9 cellular contexts compared by ENCODE assay signal in the genomic region with DNA sequence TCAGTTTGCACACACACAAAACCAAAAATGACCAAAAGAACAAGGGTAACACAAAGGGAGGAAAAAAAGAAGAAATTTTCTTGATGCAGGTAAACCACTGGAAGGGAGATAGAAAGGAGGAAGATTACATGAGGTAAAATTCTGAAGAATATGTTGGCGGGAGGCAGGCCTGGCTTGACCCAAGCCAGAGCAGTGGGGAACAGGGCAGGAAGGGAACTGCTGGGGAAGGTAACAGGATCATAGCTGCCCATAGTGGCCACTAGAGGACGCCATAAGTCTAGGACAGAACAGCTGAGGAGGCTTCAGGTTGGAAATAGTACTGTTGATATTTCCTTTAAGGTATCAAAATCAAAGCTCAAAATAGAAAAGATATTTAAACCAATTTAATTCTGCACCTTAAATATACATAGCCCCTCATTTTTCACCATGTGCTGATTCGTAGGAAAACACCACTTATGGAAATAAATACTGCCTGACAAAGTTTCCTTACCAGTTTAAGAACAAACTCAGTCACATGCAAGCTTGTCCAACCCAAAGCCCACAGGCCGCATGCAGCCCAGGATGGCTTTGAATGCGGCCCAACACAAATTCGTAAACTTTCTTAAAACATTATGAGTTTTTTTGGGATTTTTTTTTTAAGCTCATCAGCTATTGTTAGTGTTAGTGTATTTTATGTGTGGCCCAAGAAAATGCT. TPM values are rescaled to one million over a fixed set of nuclear protein-coding genes. Genes with fewer than 3 reads are reported as not detected.
DNase-seq lines count a peak whose midpoint lies in the region; TF ChIP-seq lines count a peak whose summit lies in the region.
"Had no signal": no experiment of that assay in that cellular context is flagged by ENCODE, and none has a peak within 500 bp of the region (broad histone marks: within the 10 kb centered on the region; RNA-seq: fewer than 3 reads in every experiment).

No MANE protein-coding gene starts in this region.

- H3K9me3 Mint-ChIP-seq in Caco-2 (ENCODE audit: unreplicated experiment) (no peaks in the 10 kb centered on the region), progenitor cell of endocrine pancreas (ENCODE audit: low read depth) (no peaks in the 10 kb centered on the region)
- no peaks in the 10 kb centered on the region for H3K9me3 Mint-ChIP-seq in activated T-helper 1 cell treated with anti-CD3 and anti-CD28 coated beads, Interleukin-12 subunit alpha, Interleukin-12 subunit beta, Interleukin-2, Interleukin-4 antibody, amounts not matched to agents 30 ng/mL and 10 ng/mL and 1 ng/mL, durations not matched to agents 14 hours and 24 hours and 36 hours

- peak overlapping the region; percentile 27 for H3K27ac ChIP-seq in HUES48 (ENCODE audit: low read depth, low read length)
- peak overlapping the region; percentile 72 for H3K27ac ChIP-seq in OCI-LY1 (ENCODE audit: low read depth, low read length, poor library complexity, severe bottlenecking)
- H3K27ac ChIP-seq: SK-N-MC had no signal

- TF ChIP-seq CTCF in Caco-2 (IDR thresholded peaks at IDR 0.05; ENCODE audit: insufficient read depth in 1 of 2, low read depth in 1 of 2, low read length in 1 of 2, severe bottlenecking in 1 of 2, unreplicated experiment in 1 of 2) (peak; percentile 79 to 97), GM20000 (IDR thresholded peaks at IDR 0.05; ENCODE audit: extremely low read depth, missing control alignments) (peak; percentile 87), OCI-LY1 (IDR thresholded peaks at IDR 0.05; ENCODE audit: low read length) (peak; percentile 97), progenitor cell of endocrine pancreas (IDR thresholded peaks at IDR 0.05; ENCODE audit: unreplicated experiment) (peak; percentile 91)

- H3K9me2 ChIP-seq in OCI-LY1 (ENCODE audit: low read depth, low read length): no peaks in the 10 kb centered on the region

- H3K27ac Mint-ChIP-seq in Caco-2 (ENCODE audit: unreplicated experiment) (no peak overlapping the region), progenitor cell of endocrine pancreas (no peak overlapping the region)
- H3K27ac Mint-ChIP-seq in activated T-helper 1 cell treated with anti-CD3 and anti-CD28 coated beads, Interleukin-12 subunit alpha, Interleukin-12 subunit beta, Interleukin-2, Interleukin-4 antibody, amounts not matched to agents 30 ng/mL and 10 ng/mL and 1 ng/mL, durations not matched to agents 14 hours and 24 hours and 36 hours: no peak overlapping the region

- H4K20me1 ChIP-seq in OCI-LY1 (ENCODE audit: insufficient read depth, low read length): no peaks in the 10 kb centered on the region

- H3K27me3 Mint-ChIP-seq in Caco-2 (ENCODE audit: insufficient read depth, unreplicated experiment): no peaks in the 10 kb centered on the region
- H3K27me3 Mint-ChIP-seq in activated T-helper 1 cell treated with anti-CD3 and anti-CD28 coated beads, Interleukin-12 subunit alpha, Interleukin-12 subunit beta, Interleukin-2, Interleukin-4 antibody, amounts not matched to agents 30 ng/mL and 10 ng/mL and 1 ng/mL, durations not matched to agents 14 hours and 24 hours and 36 hours (ENCODE audit: insufficient read depth): no peaks in the 10 kb centered on the region
- H3K27me3 Mint-ChIP-seq in progenitor cell of endocrine pancreas: no peaks in the 10 kb centered on the region

- no peak overlapping the region for H2AFZ ChIP-seq in OCI-LY1 (ENCODE audit: low read length)

- CTCF ChIA-PET in Caco-2 (lab: Charles Lee): interaction anchor here (0.6 to 1.3 kb wide), 13 partner anchors 8 to 364 kb away, joined by 3 to 18 read pairs (median 4); a partner anchor contains a TSS

- H3K9ac ChIP-seq in HUES48 (ENCODE audit: low read depth, low read length) (no peak overlapping the region), OCI-LY1 (ENCODE audit: low read length) (no peak overlapping the region)

- H3K9me3 ChIP-seq in Caco-2 (no peaks in the 10 kb centered on the region), HUES48 (ENCODE audit: control insufficient read depth, insufficient read depth, low read length) (no peaks in the 10 kb centered on the region), OCI-LY1 (ENCODE audit: low read length) (no peaks in the 10 kb centered on the region)

- intact Hi-C loops in Caco-2 (cut with micrococcal nuclease; ENCODE audit: unreplicated experiment): loop anchor here (1.0 to 10.0 kb wide), 3 partner anchors 17 to 231 kb away; no protein-coding TSS in a partner anchor
- intact Hi-C loops in activated T-helper 1 cell treated with anti-CD3 and anti-CD28 coated beads, Interleukin-12 subunit alpha, Interleukin-12 subunit beta, Interleukin-2, Interleukin-4 antibody, amounts not matched to agents 30 ng/mL and 10 ng/mL and 1 ng/mL, durations not matched to agents 14 hours and 24 hours and 36 hours (cut with micrococcal nuclease): loop anchor here (1.0 to 5.0 kb wide), 4 partner anchors 15 to 257 kb away; no protein-coding TSS in a partner anchor

- H3K4me1 ChIP-seq in Caco-2 (peaks cover 2% of the 10 kb centered on the region; the same call in 1 of the 2 replicates), HUES48 (ENCODE audit: control insufficient read depth, insufficient read depth, low read length) (no peaks in the 10 kb centered on the region), OCI-LY1 (ENCODE audit: insufficient read depth, low read length, severe bottlenecking) (peaks cover 12% of the 10 kb centered on the region)

- no peaks in the 10 kb centered on the region for H3K79me2 ChIP-seq in OCI-LY1 (ENCODE audit: insufficient read depth, low read length)

- peaks cover 3% of the 10 kb centered on the region for H3K4me1 Mint-ChIP-seq in Caco-2 (ENCODE audit: low read depth, unreplicated experiment)
- peaks cover 4% of the 10 kb centered on the region for H3K4me1 Mint-ChIP-seq in activated T-helper 1 cell treated with anti-CD3 and anti-CD28 coated beads, Interleukin-12 subunit alpha, Interleukin-12 subunit beta, Interleukin-2, Interleukin-4 antibody, amounts not matched to agents 30 ng/mL and 10 ng/mL and 1 ng/mL, durations not matched to agents 14 hours and 24 hours and 36 hours (ENCODE audit: low read depth)
- H3K4me1 Mint-ChIP-seq in progenitor cell of endocrine pancreas (ENCODE audit: low read depth): peaks cover 7% of the 10 kb centered on the region

- BruUV-seq in Caco-2 (replicated peaks; lab: Mats Ljungman, UMichigan): no TSS peak

- peaks cover 2% of the 10 kb centered on the region; the same call in 1 of the 2 replicates for H3K36me3 ChIP-seq in Caco-2 (ENCODE audit: control insufficient read depth, insufficient read depth, low read length)
- H3K36me3 ChIP-seq in HUES48 (ENCODE audit: control insufficient read depth, insufficient read depth, low read length): peaks cover 99% of the 10 kb centered on the region
- peaks cover 82% of the 10 kb centered on the region for H3K36me3 ChIP-seq in OCI-LY1 (ENCODE audit: insufficient read depth, low read length)

- no peaks in the 10 kb centered on the region for H3K27me3 ChIP-seq in Caco-2 (replicated peaks; ENCODE audit: control insufficient read depth, insufficient read depth, low read length)
- no peaks in the 10 kb centered on the region for H3K27me3 ChIP-seq in HUES48 (ENCODE audit: control insufficient read depth, insufficient read depth, low read length)
- H3K27me3 ChIP-seq in OCI-LY1 (ENCODE audit: insufficient read depth, low read length): no peaks in the 10 kb centered on the region

- H3K36me3 Mint-ChIP-seq in Caco-2 (ENCODE audit: insufficient read depth, unreplicated experiment): peaks cover 74% of the 10 kb centered on the region
- H3K36me3 Mint-ChIP-seq in activated T-helper 1 cell treated with anti-CD3 and anti-CD28 coated beads, Interleukin-12 subunit alpha, Interleukin-12 subunit beta, Interleukin-2, Interleukin-4 antibody, amounts not matched to agents 30 ng/mL and 10 ng/mL and 1 ng/mL, durations not matched to agents 14 hours and 24 hours and 36 hours (ENCODE audit: low read depth): peaks cover 40% of the 10 kb centered on the region
- peaks cover 39% of the 10 kb centered on the region for H3K36me3 Mint-ChIP-seq in progenitor cell of endocrine pancreas (ENCODE audit: insufficient read depth)

- H3F3A ChIP-seq in OCI-LY1 (ENCODE audit: insufficient read depth, low read length): no peaks in the 10 kb centered on the region

- H3K4me2 ChIP-seq in OCI-LY1 (ENCODE audit: low read length): no peak overlapping the region

- no peak overlapping the region for H3K4me3 Mint-ChIP-seq in Caco-2 (ENCODE audit: unreplicated experiment)
- no peak overlapping the region for H3K4me3 Mint-ChIP-seq in activated T-helper 1 cell treated with anti-CD3 and anti-CD28 coated beads, Interleukin-12 subunit alpha, Interleukin-12 subunit beta, Interleukin-2, Interleukin-4 antibody, amounts not matched to agents 30 ng/mL and 10 ng/mL and 1 ng/mL, durations not matched to agents 14 hours and 24 hours and 36 hours
- no peak overlapping the region for H3K4me3 Mint-ChIP-seq in progenitor cell of endocrine pancreas (ENCODE audit: low read depth)

- no peak overlapping the region for H3K4me3 ChIP-seq in Caco-2 (ENCODE audit: low read depth, low read length)
- no peak overlapping the region for H3K4me3 ChIP-seq in HUES48 (ENCODE audit: low read depth, low read length)
- no peak overlapping the region for H3K4me3 ChIP-seq in OCI-LY1 (ENCODE audit: low read depth, low read length, poor library complexity, severe bottlenecking)
- H3K4me3 ChIP-seq: SK-N-MC had no signal

- POLR2A ChIA-PET in Caco-2 (lab: Charles Lee): interaction anchor here (0.6 to 1.0 kb wide), 3 partner anchors 36 to 156 kb away, joined by 3 to 13 read pairs (median 7); no protein-coding TSS in a partner anchor

- DNase-seq in Caco-2: peak; percentile 62 to 67
- peak; percentile 74 for DNase-seq in GM20000 (ENCODE audit: low spot score)
- peak; percentile 22 for DNase-seq in activated T-helper 1 cell treated with anti-CD3 and anti-CD28 coated beads, Interleukin-12 subunit alpha, Interleukin-12 subunit beta, Interleukin-2, Interleukin-4 antibody, amounts not matched to agents 30 ng/mL and 10 ng/mL and 1 ng/mL, durations not matched to agents 14 hours and 24 hours and 36 hours (ENCODE audit: low spot score)
- peak; percentile 76 for DNase-seq in germinal center (ENCODE audit: low spot score)
- DNase-seq in progenitor cell of endocrine pancreas (ENCODE audit: low spot score, unreplicated experiment): peak; percentile 17
- no peak for DNase-seq in mesenteric fat pad (ENCODE audit: low spot score)

RNA-seq across cellular contexts. Expression of a gene that starts 15.5 kb away (rescaled TPM):
- 120 and 135 TPM in 2 replicates for total RNA-seq in Caco-2 (2022)
- 81.0 and 87.0 TPM in 2 replicates for total RNA-seq in activated T-helper 1 cell treated with anti-CD3 and anti-CD28 coated beads, Interleukin-12 subunit alpha, Interleukin-12 subunit beta, Interleukin-2, Interleukin-4 antibody, amounts not matched to agents 30 ng/mL and 10 ng/mL and 1 ng/mL, durations not matched to agents 14 hours and 24 hours and 36 hours
- total RNA-seq in progenitor cell of endocrine pancreas: 128 and 132 TPM in 2 replicates
- 104 TPM for total RNA-seq in mesenteric fat pad

RNA-seq across cellular contexts. Expression of a gene that starts 16.0 kb away (rescaled TPM):
- total RNA-seq in Caco-2 (2022) (55.2 and 56.3 TPM in 2 replicates), progenitor cell of endocrine pancreas (41.7 and 42.2 TPM in 2 replicates), mesenteric fat pad (1.1 TPM)
- 68.2 and 69.1 TPM in 2 replicates for total RNA-seq in activated T-helper 1 cell treated with anti-CD3 and anti-CD28 coated beads, Interleukin-12 subunit alpha, Interleukin-12 subunit beta, Interleukin-2, Interleukin-4 antibody, amounts not matched to agents 30 ng/mL and 10 ng/mL and 1 ng/mL, durations not matched to agents 14 hours and 24 hours and 36 hours

RNA-seq across cellular contexts. Expression of a gene that starts 52.3 kb away (rescaled TPM):
- total RNA-seq in Caco-2 (2022): 21.8 and 23.3 TPM in 2 replicates
- total RNA-seq in activated T-helper 1 cell treated with anti-CD3 and anti-CD28 coated beads, Interleukin-12 subunit alpha, Interleukin-12 subunit beta, Interleukin-2, Interleukin-4 antibody, amounts not matched to agents 30 ng/mL and 10 ng/mL and 1 ng/mL, durations not matched to agents 14 hours and 24 hours and 36 hours: 46.5 and 46.8 TPM in 2 replicates
- total RNA-seq in progenitor cell of endocrine pancreas: 7.7 and 8.3 TPM in 2 replicates
- 0.29 TPM for total RNA-seq in mesenteric fat pad

Comparison
In these comparisons a context has a peak if more than half of its experiments do, and no peak if none do; other contexts are left out.
1. RNA of a gene that starts 16.0 kb away (total RNA-seq): 68.2 to 69.1 TPM in activated T-helper 1 cell treated with anti-CD3 and anti-CD28 coated beads, Interleukin-12 subunit alpha, Interleukin-12 subunit beta, Interleukin-2, Interleukin-4 antibody, amounts not matched to agents 30 ng/mL and 10 ng/mL and 1 ng/mL, durations not matched to agents 14 hours and 24 hours and 36 hours, 55.2 to 56.3 TPM in Caco-2 and 41.7 to 42.2 TPM in progenitor cell of endocrine pancreas; 1.1 TPM in mesenteric fat pad (single experiment); every median in the first group is over 10 times any median in the second.
2. Peak in every context shown above with its lines, with median percentiles within 50 percentile points of each other: CTCF ChIP-seq.